ENCODE assay signal across 1 cellular context in genomic region chr7:50513166-50513871, GRCh38.
TF ChIP-seq lines count a peak whose summit lies in the region.

No MANE protein-coding gene starts in this region.

TF ChIP-seq in K562, 482 proteins besides CTCF, POLR2A, EP300 and RAD21 (continued from another document):
- TF ChIP-seq MLX (CRISPR knock-in tag; conservative IDR thresholded peaks at IDR 0.05) (no peak), ZNF398 (CRISPR knock-in tag; IDR thresholded peaks at IDR 0.05) (no peak), KDM5B (IDR thresholded peaks at IDR 0.05; ENCODE audit: insufficient replicate concordance, low read depth, low read length) (no peak), ARID1B (IDR thresholded peaks at IDR 0.05) (peak; percentile 34), DPF2 (IDR thresholded peaks at IDR 0.05) (peak; percentile 51; the same call in 1 of the 2 replicates), RBBP5 (IDR thresholded peaks at IDR 0.05; ENCODE audit: borderline replicate concordance, insufficient read depth, low read length, poor library complexity, severe bottlenecking) (no peak), ZBTB2 (IDR thresholded peaks at IDR 0.05) (no peak), NFRKB (IDR thresholded peaks at IDR 0.05; ENCODE audit: low read depth) (peak; percentile 38), KAT8 (IDR thresholded peaks at IDR 0.05; ENCODE audit: low read depth) (no peak), SAFB2 (IDR thresholded peaks at IDR 0.05; ENCODE audit: borderline replicate concordance, low read depth, low read length, severe bottlenecking) (no peak), NKRF (IDR thresholded peaks at IDR 0.05; ENCODE audit: borderline replicate concordance) (no peak), ZNF592 (IDR thresholded peaks at IDR 0.05) (peak; percentile 69), MAFK (IDR thresholded peaks at IDR 0.05; ENCODE audit: low read length) (peak; percentile 53), JUND (IDR thresholded peaks at IDR 0.05; ENCODE audit: borderline replicate concordance, low read depth, low read length) (0 out of 2 replicates have a peak, but pooled peaks have one; percentile 26), JUND (tag; IDR thresholded peaks at IDR 0.05; ENCODE audit: borderline replicate concordance, low read depth, low read length) (peak; percentile 12; the same call in 1 of the 3 replicates), HOXB6 (CRISPR knock-in tag; IDR thresholded peaks at IDR 0.05; ENCODE audit: borderline replicate concordance) (no peak), PKNOX1 (IDR thresholded peaks at IDR 0.05) (no peak), IRF1 (CRISPR knock-in tag; IDR thresholded peaks at IDR 0.05; ENCODE audit: borderline replicate concordance) (no peak), PRMT5 (CRISPR knock-in tag; IDR thresholded peaks at IDR 0.05) (no peak), CEBPB (tag; IDR thresholded peaks at IDR 0.05) (no peak), RBM39 (optimal IDR thresholded peaks at IDR 0.05; ENCODE audit: low read depth, low read length) (no peak), CREB3 (tag; conservative IDR thresholded peaks at IDR 0.05; ENCODE audit: low read depth) (no peak), SMAD2 (IDR thresholded peaks at IDR 0.05; ENCODE audit: low read depth, low read length) (no peak), HES1 (IDR thresholded peaks at IDR 0.05; ENCODE audit: low read depth) (no peak), YBX1 (IDR thresholded peaks at IDR 0.05) (no peak), HIVEP1 (CRISPR knock-in tag; IDR thresholded peaks at IDR 0.05) (no peak), SMARCA4 (IDR thresholded peaks at IDR 0.05) (0 out of 2 replicates have a peak, but pooled peaks have one; percentile 19), PHF20 (IDR thresholded peaks at IDR 0.05; ENCODE audit: partially characterized antibody) (no peak), MEIS2 (IDR thresholded peaks at IDR 0.05; ENCODE audit: partially characterized antibody) (no peak)
